In the genomic region with DNA sequence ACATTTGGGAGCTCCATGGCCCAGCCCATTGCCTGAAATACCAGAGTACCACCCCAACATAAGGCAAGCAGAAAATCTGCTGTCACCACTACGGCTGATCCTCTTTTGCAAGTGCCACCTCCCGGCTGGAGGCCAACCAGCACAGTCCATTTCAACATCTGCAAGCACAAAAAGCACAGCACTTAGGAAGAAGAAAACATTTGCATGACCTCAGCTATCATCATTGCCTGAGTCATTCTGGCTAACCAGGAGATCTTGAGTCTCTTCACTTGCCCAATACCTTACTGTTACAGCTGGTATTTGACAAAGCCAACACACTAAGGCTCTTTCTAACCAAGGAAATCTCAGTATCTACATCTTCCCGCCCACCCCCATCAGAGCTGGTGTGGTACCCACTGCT, we compare ENCODE assay signal across 16 cellular contexts. TPM values are rescaled to one million over a fixed set of nuclear protein-coding genes. Genes with fewer than 3 reads are reported as not detected.
DNase-seq lines count a peak whose midpoint lies in the region; ATAC-seq and TF ChIP-seq lines count a peak whose summit lies in the region.
"Had no signal": no experiment of that assay in that cellular context is flagged by ENCODE, and none has a peak within 500 bp of the region (broad histone marks: within the 10 kb centered on the region; RNA-seq: fewer than 3 reads in every experiment).

No MANE protein-coding gene starts in this region.

- H3K27me3 Mint-ChIP-seq in activated T-helper 17 cell treated with anti-CD3 and anti-CD28 coated beads, Interleukin-2, amount 50 U/mL, for 72 hours, result no peaks in the 10 kb centered on the region
- H3K27me3 Mint-ChIP-seq: T-cell had no signal

- TF ChIP-seq CTCF in tibial artery (IDR thresholded peaks at IDR 0.05), result no peak

- no peaks in the 10 kb centered on the region for H3K27me3 ChIP-seq in tibial artery
- H3K27me3 ChIP-seq: BLaER1 treated with 17β-estradiol and CSF1 and Interleukin-3, amounts not matched to agents 10 nM and 100 nM had no signal

- H3K27ac Mint-ChIP-seq in activated T-helper 17 cell treated with anti-CD3 and anti-CD28 coated beads, Interleukin-2, amount 50 U/mL, for 72 hours, result peak overlapping the region; percentile 49
- H3K27ac Mint-ChIP-seq: T-cell had no signal

- peaks cover 0 to 13% (median 11%) of the 10 kb centered on the region in 3 donors for H3K36me3 ChIP-seq in tibial artery

- H3K4me1 ChIP-seq in tibial artery, result no peaks in the 10 kb centered on the region
- H3K4me1 ChIP-seq: BLaER1 treated with 17β-estradiol and CSF1 and Interleukin-3, amounts not matched to agents 10 nM and 100 nM had no signal

- ATAC-seq in activated T-helper 17 cell treated with anti-CD3 and anti-CD28 coated beads, Interleukin-2, amount 50 U/mL, for 72 hours (replicated peaks), result peak; percentile 82
- no peak for ATAC-seq in HG03097 (IDR thresholded peaks at IDR 0.05; ENCODE audit: low FRiP score, unreplicated experiment)
- ATAC-seq: HCT116, T-cell had no signal

- H3K4me3 ChIP-seq in tibial artery, result no peak overlapping the region

- peaks cover 17% of the 10 kb centered on the region for H3K36me3 Mint-ChIP-seq in activated T-helper 17 cell treated with anti-CD3 and anti-CD28 coated beads, Interleukin-2, amount 50 U/mL, for 72 hours (ENCODE audit: low read depth)

- DNase-seq in A172 (ENCODE audit: low spot score) (peak; percentile 63), H4 (ENCODE audit: low spot score) (peak; percentile 21), hepatic stellate cell (ENCODE audit: low spot score) (peak; percentile 30), tibial artery (no peak), activated gamma-delta T cell (lab: John Stamatoyannopoulos, UW) (no peak)
- DNase-seq in stimulated activated CD4-positive, alpha-beta T cell treated with anti-CD3 and anti-CD28 coated beads, Interleukin-2, amount 100 ng/mL, for 24 hours, result no peak
- DNase-seq: activated CD8-positive, alpha-beta memory T cell treated with anti-CD3 and anti-CD28 coated beads for 24 hours; effector memory CD4-positive, alpha-beta T cell; MM.1S; NCI-H82; stimulated activated CD4-positive, alpha-beta T cell treated with anti-CD3 and anti-CD28 coated beads, Interleukin-12 subunit alpha, Interleukin-12 subunit beta, amount 100 ng/mL, for 4 hours; T-cell had no signal

- intact Hi-C loops in tibial artery (cut with DNase I; ENCODE audit: low total_unique reads), result no loop called here

- no peak overlapping the region for H3K27ac ChIP-seq in tibial artery
- H3K27ac ChIP-seq: BLaER1 treated with 17β-estradiol and CSF1 and Interleukin-3, amounts not matched to agents 10 nM and 100 nM had no signal

- H3K9me3 ChIP-seq in tibial artery, result peaks cover 0 to 21% (median 0%) of the 10 kb centered on the region in 3 donors

- H3K9me3 Mint-ChIP-seq in activated T-helper 17 cell treated with anti-CD3 and anti-CD28 coated beads, Interleukin-2, amount 50 U/mL, for 72 hours, result peaks cover 5% of the 10 kb centered on the region

- peaks cover 16% of the 10 kb centered on the region for H3K4me1 Mint-ChIP-seq in activated T-helper 17 cell treated with anti-CD3 and anti-CD28 coated beads, Interleukin-2, amount 50 U/mL, for 72 hours

- H3K4me3 Mint-ChIP-seq in activated T-helper 17 cell treated with anti-CD3 and anti-CD28 coated beads, Interleukin-2, amount 50 U/mL, for 72 hours, result peak overlapping the region; percentile 2
- H3K4me3 Mint-ChIP-seq: T-cell had no signal

RNA-seq across cellular contexts. Expression of a gene that starts 55.9 kb away (rescaled TPM):
- 658 and 699 TPM in 2 replicates for total RNA-seq in A172 (2014; rRNA removed; shearing (Covaris generic))
- total RNA-seq in H4 (2014; rRNA removed; shearing (Covaris generic)), result 28.0 and 36.0 TPM in 2 replicates
- total RNA-seq in activated T-helper 17 cell treated with anti-CD3 and anti-CD28 coated beads, Interleukin-2, amount 50 U/mL, for 72 hours, result 10 to 100 TPM; 64.3 to 76.9 TPM

Comparison
In these comparisons a context has a peak if more than half of its experiments do, and no peak if none do; other contexts are left out.
1. DNase-seq: peak in A172 (single experiment), H4 (single experiment) and hepatic stellate cell (single experiment); none in tibial artery (0 of 2), stimulated activated CD4-positive, alpha-beta T cell treated with anti-CD3 and anti-CD28 coated beads, Interleukin-2, amount 100 ng/mL, for 24 hours (0 of 2) and activated gamma-delta T cell (single experiment).